Comparison of ENCODE assay signal across 9 cellular contexts in the genomic region with DNA sequence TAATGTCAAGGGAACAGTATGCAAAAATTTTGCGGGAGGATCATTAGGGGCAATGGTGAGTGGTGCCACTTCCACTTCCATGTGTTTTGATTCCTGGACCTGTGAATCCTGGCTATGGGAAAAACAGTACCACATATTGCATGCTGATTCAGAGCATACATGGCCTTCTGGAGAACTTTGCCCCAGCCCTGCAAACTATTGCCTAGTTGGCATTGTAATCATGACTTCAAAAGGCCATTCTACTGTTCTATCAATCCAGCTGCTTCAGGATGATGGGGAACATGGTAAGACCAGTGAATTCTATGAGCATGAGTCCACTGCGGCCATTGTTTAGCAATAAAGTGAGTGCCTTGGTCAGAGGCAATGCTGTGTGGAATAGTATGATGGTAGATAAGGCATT.
"Had no signal": no experiment of that assay in that cellular context is flagged by ENCODE, and none has a peak within 500 bp of the region (broad histone marks: within the 10 kb centered on the region; RNA-seq: fewer than 3 reads in every experiment).

No MANE protein-coding gene starts in this region.

- H3K27ac ChIP-seq: GM23248 had no signal

- H3K9me3 ChIP-seq: HAP-1 had no signal

- H3K4me3 ChIP-seq: GM23248, HAP-1, K562 had no signal

- ATAC-seq: HCT116, K562 had no signal

- DNase-seq: GM23248, GOT3, H7, HFFc6, IMR-90, KG1 had no signal

- H3K4me1 ChIP-seq: HAP-1 had no signal

- H3K36me3 ChIP-seq: HAP-1 had no signal

- H3K9ac ChIP-seq: GM23248 had no signal
